ENCODE assay signal across 16 cellular contexts in genomic region chr9:98611319-98611718, GRCh38.
DNase-seq lines count a peak whose midpoint lies in the region; ATAC-seq, FAIRE-seq and TF ChIP-seq lines count a peak whose summit lies in the region.
"Had no signal": no experiment of that assay in that cellular context is flagged by ENCODE, and none has a peak within 500 bp of the region (broad histone marks: within the 10 kb centered on the region; RNA-seq: fewer than 3 reads in every experiment).

No MANE protein-coding gene starts in this region.

- in situ Hi-C loops in GM12878 (cut with MboI): no loop called here

- H3K4me1 ChIP-seq in BLaER1 treated with 17β-estradiol and CSF1 and Interleukin-3, amounts not matched to agents 10 nM and 100 nM: peaks cover 16 to 50% (median 41%) of the 10 kb centered on the region in 10 experiments
- H3K4me1 ChIP-seq in GM12878 (ENCODE audit: control insufficient read depth, insufficient read depth, low read length) (no peaks in the 10 kb centered on the region), thyroid gland (peaks cover 16 to 31% of the 10 kb centered on the region in 2 donors), stomach (no peaks in the 10 kb centered on the region)
- H3K4me1 ChIP-seq: HAP-1 had no signal

- H2AFZ ChIP-seq in GM12878 (ENCODE audit: control insufficient read depth, low read depth, low read length): no peak overlapping the region
- H2AFZ ChIP-seq: GM23338 had no signal

- peak overlapping the region; percentile 4 to 88 (median 81) for H3K4me2 ChIP-seq in BLaER1 treated with 17β-estradiol and CSF1 and Interleukin-3, amounts not matched to agents 10 nM and 100 nM
- H3K4me2 ChIP-seq in GM12878 (ENCODE audit: control insufficient read depth, insufficient read depth): no peak overlapping the region
- H3K4me2 ChIP-seq: GM23338 had no signal

- peak overlapping the region; percentile 65 for H3K27ac Mint-ChIP-seq in endothelial cell (ENCODE audit: unreplicated experiment)
- H3K27ac Mint-ChIP-seq: CD4-positive, alpha-beta T cell; GM23338 had no signal

- H3K27ac ChIP-seq in BLaER1 treated with 17β-estradiol and CSF1 and Interleukin-3, amounts not matched to agents 10 nM and 100 nM: peak overlapping the region in 8 of 11 experiments; percentile 37 to 79 (median 72); a peak in 15 of 22 replicates
- H3K27ac ChIP-seq in GM12878 (ENCODE audit: control insufficient read depth, insufficient read depth) (no peak overlapping the region), thyroid gland (peak overlapping the region; percentile 53 to 78 (median 75)), stomach (no peak overlapping the region)

- TF ChIP-seq POLR2A in GM12878 (IDR thresholded peaks at IDR 0.05; ENCODE audit: low read depth, low read length) (no peak), thyroid gland (IDR thresholded peaks at IDR 0.05) (no peak), GM12892 (IDR thresholded peaks at IDR 0.05; ENCODE audit: low read depth, low read length) (no peak), stomach (IDR thresholded peaks at IDR 0.05) (no peak)

- TF ChIP-seq EP300 in GM12878 (IDR thresholded peaks at IDR 0.05; ENCODE audit: borderline replicate concordance in 1 of 2, control insufficient read depth in 1 of 2, low read depth in 2 of 2, low read length in 2 of 2) (no peak), stomach (IDR thresholded peaks at IDR 0.05) (no peak)

- H3K4me3 Mint-ChIP-seq in endothelial cell (ENCODE audit: unreplicated experiment): no peak overlapping the region
- H3K4me3 Mint-ChIP-seq: CD4-positive, alpha-beta T cell; GM23338 had no signal

- CTCF ChIA-PET in GM12878 (lab: Yijun Ruan, JAX): interaction anchor here (0.9 kb wide), 1 partner anchor 75 kb away, joined by 4 read pairs; no protein-coding TSS in a partner anchor

- H3K9me3 ChIP-seq in BLaER1 treated with 17β-estradiol and CSF1 and Interleukin-3, amounts not matched to agents 10 nM and 100 nM (replicated peaks in 1 of 11): no peaks in the 10 kb centered on the region
- H3K9me3 ChIP-seq in GM12878 (replicated peaks; ENCODE audit: control insufficient read depth, insufficient read depth, low read length) (no peaks in the 10 kb centered on the region), thyroid gland (no peaks in the 10 kb centered on the region), stomach (no peaks in the 10 kb centered on the region)
- H3K9me3 ChIP-seq: HAP-1 had no signal

- H3K27me3 Mint-ChIP-seq in endothelial cell (ENCODE audit: unreplicated experiment): no peaks in the 10 kb centered on the region

- no peaks in the 10 kb centered on the region for H3K27me3 ChIP-seq in BLaER1 treated with 17β-estradiol and CSF1 and Interleukin-3, amounts not matched to agents 10 nM and 100 nM
- H3K27me3 ChIP-seq in GM12878 (replicated peaks in 1 of 2; ENCODE audit: control insufficient read depth in 2 of 2, insufficient read depth in 2 of 2, low read length in 1 of 2): peaks cover 0 to 1% of the 10 kb centered on the region in 2 experiments; a peak in 1 of 4 replicates
- no peaks in the 10 kb centered on the region for H3K27me3 ChIP-seq in thyroid gland
- peaks cover 0 to 23% (median 0%) of the 10 kb centered on the region in 3 donors for H3K27me3 ChIP-seq in stomach

- H3K9ac ChIP-seq in BLaER1 treated with 17β-estradiol and CSF1 and Interleukin-3, amounts not matched to agents 10 nM and 100 nM: peak overlapping the region in 5 of 11 experiments; percentile 44 to 67 (median 57); a peak in 9 of 22 replicates
- H3K9ac ChIP-seq in GM12878 (ENCODE audit: control insufficient read depth, insufficient read depth, low read length): no peak overlapping the region

- no peaks in the 10 kb centered on the region for H3K36me3 Mint-ChIP-seq in endothelial cell (ENCODE audit: low read depth, unreplicated experiment)

- no peak overlapping the region for H3K4me3 ChIP-seq in BLaER1 treated with 17β-estradiol and CSF1 and Interleukin-3, amounts not matched to agents 10 nM and 100 nM
- no peak overlapping the region for H3K4me3 ChIP-seq in GM12878
- no peak overlapping the region for H3K4me3 ChIP-seq in thyroid gland (replicated peaks in 1 of 3)
- no peak overlapping the region for H3K4me3 ChIP-seq in stomach
- H3K4me3 ChIP-seq: GM23338, HAP-1 had no signal

- RAD21 ChIA-PET in GM12878 (lab: Charles Lee; ENCODE audit: unreplicated experiment): no interaction called here

- 0% methylated on average over 2 of the region's 2 CpGs for WGBS in GM12878 (ENCODE audit: insufficient coverage, insufficient replicate concordance, low lambda C conversion rate, missing lambda C conversion rate)
- WGBS in thyroid gland, 2 donors: 77 to 80% methylated on average over 2 of the region's 2 CpGs
- whole genome bisulfite sequencing in stomach, 5 donors: 57 to 83% (median 76%) methylated on average over 2 of the region's 2 CpGs

- TF ChIP-seq CTCF in GM12878 (IDR thresholded peaks at IDR 0.05 in 2 of 3, conservative IDR thresholded peaks at IDR 0.05 in 1 of 3; ENCODE audit: control insufficient read depth in 2 of 3, extremely low read depth in 1 of 3, insufficient read depth in 1 of 3, low read depth in 3 of 3, low read length in 3 of 3) (no peak), endothelial cell (IDR thresholded peaks at IDR 0.05; ENCODE audit: unreplicated experiment) (no peak), thyroid gland (IDR thresholded peaks at IDR 0.05) (no peak), stomach (IDR thresholded peaks at IDR 0.05) (no peak)

- no peaks in the 10 kb centered on the region for H3K36me3 ChIP-seq in BLaER1 treated with 17β-estradiol and CSF1 and Interleukin-3, amounts not matched to agents 10 nM and 100 nM
- no peaks in the 10 kb centered on the region for H3K36me3 ChIP-seq in GM12878 (ENCODE audit: control insufficient read depth in 2 of 2, insufficient read depth in 2 of 2, low read length in 1 of 2)
- no peaks in the 10 kb centered on the region for H3K36me3 ChIP-seq in thyroid gland
- no peaks in the 10 kb centered on the region for H3K36me3 ChIP-seq in stomach
- H3K36me3 ChIP-seq: HAP-1 had no signal

- ATAC-seq in GM12878 (no peak), HG03139 (IDR thresholded peaks at IDR 0.05; ENCODE audit: unreplicated experiment) (no peak)
- ATAC-seq: HepG2 had no signal

- H4K20me1 ChIP-seq in BLaER1 treated with 17β-estradiol and CSF1 and Interleukin-3, amounts not matched to agents 10 nM and 100 nM: no peaks in the 10 kb centered on the region; a peak in 1 of 22 replicates
- no peaks in the 10 kb centered on the region for H4K20me1 ChIP-seq in GM12878 (ENCODE audit: control insufficient read depth, insufficient read depth)

- intact Hi-C loops in GM12878 (cut with micrococcal nuclease; ENCODE audit: unreplicated experiment) (no loop called here), thyroid gland (cut with DNase I) (no loop called here), stomach (cut with DNase I; ENCODE audit: low total_unique reads) (no loop called here)

- DNase-seq in GM12878 (ENCODE audit: low read depth, low spot score) (no peak), endothelial cell (ENCODE audit: low spot score) (no peak), thyroid gland (no peak), GM12892 (ENCODE audit: insufficient read length) (no peak), stomach (no peak)
- DNase-seq: 8988T; AML-193; C1 segment of cervical spinal cord; Calu3; CD4-positive, alpha-beta T cell; DMS 273 treated with DMSO at 0.1 percent for 48 hours had no signal

- no peaks in the 10 kb centered on the region for H3K9me3 Mint-ChIP-seq in endothelial cell (ENCODE audit: unreplicated experiment)
- H3K9me3 Mint-ChIP-seq: CD4-positive, alpha-beta T cell; GM23338 had no signal

- FAIRE-seq in GM12878 (lab: Jason Lieb, UNC) (no peak), GM12892 (lab: Jason Lieb, UNC) (no peak)
- FAIRE-seq: HepG2 had no signal

- peaks cover 24% of the 10 kb centered on the region for H3K4me1 Mint-ChIP-seq in endothelial cell (ENCODE audit: unreplicated experiment)

- POLR2A ChIA-PET in GM12878 (lab: Charles Lee): no interaction called here

- no peaks in the 10 kb centered on the region for H3K79me2 ChIP-seq in GM12878 (ENCODE audit: control insufficient read depth, insufficient read depth, low read length)

- no TSS peak for BruUV-seq in GM12878 (replicated peaks; lab: Mats Ljungman, UMichigan)

- no peak for TF ChIP-seq RAD21 in GM12878 (IDR thresholded peaks at IDR 0.05; ENCODE audit: insufficient read depth, low read depth, low read length)

- SMC1A ChIA-PET in GM12878 (lab: Charles Lee; ENCODE audit: uncharacterized antibody, unreplicated experiment): no interaction called here

TF ChIP-seq in GM12878, 131 proteins besides CTCF, POLR2A, EP300 and RAD21:
- no peak for TF ChIP-seq NR2F1 (conservative IDR thresholded peaks at IDR 0.05)
- TF ChIP-seq ZNF24 (IDR thresholded peaks at IDR 0.05): peak; percentile 78
TF ChIP-seq in GM12878: peak in this region for 1.

Comparison
In these comparisons a context has a peak if more than half of its experiments do, and no peak if none do; other contexts are left out.
1. H3K27ac ChIP-seq: peak in BLaER1 treated with 17β-estradiol and CSF1 and Interleukin-3, amounts not matched to agents 10 nM and 100 nM (8 of 11) and thyroid gland (3 of 3); none in GM12878 (single experiment) and stomach (0 of 5).